ENCODE assay signal across 11 cellular contexts in the genomic region with DNA sequence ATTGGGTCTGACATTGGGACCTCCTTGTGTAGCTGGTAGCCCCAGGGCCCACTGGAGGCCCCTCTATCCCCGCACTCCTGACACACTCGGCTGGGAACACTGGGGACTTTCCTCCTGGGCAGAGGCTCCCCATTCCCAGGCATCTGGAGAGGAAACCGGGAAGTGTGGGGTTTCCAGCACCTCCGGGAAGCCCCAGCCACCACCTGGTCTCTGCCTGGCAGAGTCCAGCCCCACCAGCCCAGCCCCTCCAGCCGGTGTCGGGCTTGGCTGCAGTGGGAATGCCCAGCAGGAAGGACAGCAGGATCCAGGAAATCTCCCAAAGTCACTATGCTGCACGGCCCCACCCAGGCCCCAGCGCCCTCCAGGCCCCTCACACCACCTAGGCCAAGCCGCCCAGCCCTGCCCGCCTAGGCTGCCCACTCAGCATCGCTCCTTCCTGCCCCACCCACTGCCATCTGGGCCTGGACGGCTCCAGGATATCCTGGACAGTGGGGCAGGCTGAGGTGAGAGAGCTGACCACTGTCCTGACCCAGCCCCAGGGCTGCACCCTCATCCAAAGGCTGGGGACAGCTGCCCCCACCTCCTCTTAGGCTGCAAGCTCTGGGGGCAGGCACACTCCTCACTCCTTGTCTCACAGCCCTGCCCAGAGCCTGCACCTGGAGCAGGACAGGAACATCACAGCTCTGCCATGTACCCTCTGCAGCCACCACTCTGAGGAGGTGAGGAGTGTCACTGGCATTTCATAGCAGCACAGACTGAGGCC. TPM values are rescaled to one million over a fixed set of nuclear protein-coding genes. Genes with fewer than 3 reads are reported as not detected.
DNase-seq lines count a peak whose midpoint lies in the region; ATAC-seq and TF ChIP-seq lines count a peak whose summit lies in the region.
"Had no signal": no experiment of that assay in that cellular context is flagged by ENCODE, and none has a peak within 500 bp of the region (broad histone marks: within the 10 kb centered on the region; RNA-seq: fewer than 3 reads in every experiment).

No MANE protein-coding gene starts in this region.

- ATAC-seq in heart left ventricle (peak in 1 of 4 donors; percentile 4), omental fat pad (ENCODE audit: low FRiP score) (no peak), HG03460 (IDR thresholded peaks at IDR 0.05; ENCODE audit: unreplicated experiment) (no peak), HG02852 (IDR thresholded peaks at IDR 0.05; ENCODE audit: unreplicated experiment) (no peak)

- WGBS in heart left ventricle, 4 donors: 36 to 73% (median 62%) methylated on average over 8 to 12 of the region's 12 CpGs

- peak overlapping the region in 1 of 12 donors; percentile 53 for H3K27ac ChIP-seq in heart left ventricle
- H3K27ac ChIP-seq: C4-2B, psoas muscle had no signal

- in situ Hi-C loops in GM13976 (cut with MboI; ENCODE audit: low sequenced_read_pairs, unreplicated experiment): no loop called here

- H3K4me3 ChIP-seq in NT2/D1 (ENCODE audit: insufficient read length, low read depth) (no peak overlapping the region), heart left ventricle (no peak overlapping the region)
- H3K4me3 ChIP-seq: psoas muscle had no signal

- intact Hi-C loops in heart left ventricle (cut with DNase I): no loop called here

- TF ChIP-seq POLR2A in heart left ventricle (IDR thresholded peaks at IDR 0.05): no peak

- TF ChIP-seq CTCF in GM13976 (IDR thresholded peaks at IDR 0.05; ENCODE audit: borderline replicate concordance, control extremely low read depth, extremely low read depth, insufficient read depth, missing control alignments) (no peak), heart left ventricle (IDR thresholded peaks at IDR 0.05) (no peak), omental fat pad (IDR thresholded peaks at IDR 0.05) (no peak)

- H3K4me1 ChIP-seq in NT2/D1 (ENCODE audit: insufficient read depth, insufficient read length) (peaks cover 42% of the 10 kb centered on the region), heart left ventricle (peaks cover 0 to 18% (median 4%) of the 10 kb centered on the region in 12 donors)

- DNase-seq in GM13976 (ENCODE audit: low spot score): peak; percentile 45
- no peak for DNase-seq in NT2/D1 (ENCODE audit: low read depth, low spot score)
- peak in 3 of 5 donors; percentile 7 to 39 (median 14) for DNase-seq in heart left ventricle
- DNase-seq in omental fat pad (ENCODE audit: low spot score): peak; percentile 12
- DNase-seq in dermis blood vessel endothelial cell: no peak
- DNase-seq: NCI-H187 treated with DMSO at 0.1 percent for 48 hours had no signal

- peak overlapping the region; percentile 17 for H3K9ac ChIP-seq in NT2/D1 (ENCODE audit: insufficient read length, low read depth)

- H3K9me3 ChIP-seq in NT2/D1 (ENCODE audit: insufficient read depth, low read length) (no peaks in the 10 kb centered on the region), heart left ventricle (no peaks in the 10 kb centered on the region)
- H3K9me3 ChIP-seq: psoas muscle had no signal

- H3K27me3 ChIP-seq in NT2/D1 (ENCODE audit: insufficient read depth, insufficient read length) (no peaks in the 10 kb centered on the region), heart left ventricle (peaks cover 0 to 4% (median 0%) of the 10 kb centered on the region in 9 donors)

- no peaks in the 10 kb centered on the region for H3K36me3 ChIP-seq in NT2/D1 (ENCODE audit: insufficient read depth, insufficient read length, low read length)
- H3K36me3 ChIP-seq in heart left ventricle: no peaks in the 10 kb centered on the region

RNA-seq across cellular contexts. Expression of gene RASGEF1A, which starts 11.8 kb away (rescaled TPM):
- total RNA-seq in heart left ventricle: 1 to 10 TPM in 6 of 9 donors, under 1 TPM in 3; 0.49 to 5.1 (median 1.4) TPM
- polyA plus RNA-seq in heart left ventricle: under 1 TPM; 0.14 to 0.42 TPM
- total RNA-seq in omental fat pad: 1 to 10 TPM in 2 of 4 donors, under 1 TPM in 2; 0.28 to 2.8 (median 0.92) TPM
- total RNA-seq in dermis blood vessel endothelial cell: 0.17 and 0.51 TPM in 2 replicates
- total RNA-seq: RPMI7951 had no signal

Comparison
In these comparisons a context has a peak if more than half of its experiments do, and no peak if none do; other contexts are left out.
1. DNase-seq: peak in GM13976 (single experiment), heart left ventricle (3 of 5) and omental fat pad (single experiment); none in NT2/D1 (single experiment) and dermis blood vessel endothelial cell (single experiment).